In genomic region chr9:127282611-127283010, GRCh38 we compare ENCODE assay signal across 28 cellular contexts.
"Had no signal": no experiment of that assay in that cellular context is flagged by ENCODE, and none has a peak within 500 bp of the region (broad histone marks: within the 10 kb centered on the region; RNA-seq: fewer than 3 reads in every experiment).

No MANE protein-coding gene starts in this region.

- H3K9ac ChIP-seq: neural progenitor cell had no signal

- H3K36me3 ChIP-seq: lower lobe of right lung, neural progenitor cell, neutrophil, ovary, stomach, thyroid gland, transverse colon, upper lobe of left lung, vagina had no signal

- H3K27ac ChIP-seq: hepatocyte, lower lobe of right lung, neural progenitor cell, neutrophil, ovary, stomach, testis, thyroid gland, transverse colon, upper lobe of left lung, vagina had no signal

- ATAC-seq: left cardiac atrium; lower lobe of right lung; natural killer cell; right cardiac atrium; sciatic nerve; stimulated activated naive B cell treated with anti-CD40 and anti-IgM and Interleukin-4, amounts not matched to agents 10 μg/mL and 1 μg/mL and 100 μg/mL, for 72 hours; stimulated activated naive CD8-positive, alpha-beta T cell treated with anti-CD3 and anti-CD28 coated beads, Interleukin-15, Interleukin-2, amounts not matched to agents 100 U/mL and 50 U/mL, for 24 hours had no signal

- H3K4me3 ChIP-seq: hepatocyte, lower lobe of right lung, neural progenitor cell, ovary, skin epidermis, stomach, testis, thyroid gland, transverse colon, upper lobe of left lung, vagina had no signal

- H3K27me3 ChIP-seq: hepatocyte, neural progenitor cell, neutrophil, ovary, stomach, testis, thyroid gland, transverse colon, upper lobe of left lung, vagina had no signal

- DNase-seq: islet precursor cell; kidney glomerular epithelial cell; left cardiac atrium; lower lobe of right lung; mammary epithelial cell; mesenchymal stem cell; naive B cell; natural killer cell; nephron progenitor cell; ovary; right cardiac atrium; stimulated activated CD4-positive, alpha-beta T cell treated with anti-CD3 and anti-CD28 coated beads, Interleukin-12 subunit alpha, Interleukin-12 subunit beta, amount 100 ng/mL, for 4 hours; stimulated activated CD4-positive, alpha-beta T cell treated with anti-CD3 and anti-CD28 coated beads, Interleukin-15, amount 100 ng/mL, for 24 hours; stimulated activated CD4-positive, alpha-beta T cell treated with anti-CD3 and anti-CD28 coated beads, Interleukin-2, amount 100 ng/mL, for 24 hours; stimulated activated CD4-positive, alpha-beta T cell treated with anti-CD3 and anti-CD28 coated beads, Interleukin-4, amount 100 ng/mL, for 1 hour; stimulated activated naive B cell treated with anti-CD40 and anti-IgM and Interleukin-4, amounts not matched to agents 10 μg/mL and 1 μg/mL and 100 μg/mL, for 72 hours; stimulated activated naive CD8-positive, alpha-beta T cell treated with anti-CD3 and anti-CD28 coated beads, Interleukin-15, Interleukin-2, amounts not matched to agents 100 U/mL and 50 U/mL, for 24 hours; stomach; testis; thyroid gland; transverse colon; upper lobe of left lung had no signal

- H3K9me3 ChIP-seq: lower lobe of right lung, neutrophil, ovary, stomach, testis, thyroid gland, transverse colon, upper lobe of left lung, vagina had no signal

- H3K4me1 ChIP-seq: lower lobe of right lung, neural progenitor cell, testis, transverse colon, vagina had no signal
